15 cellular contexts compared by ENCODE assay signal in the genomic region with DNA sequence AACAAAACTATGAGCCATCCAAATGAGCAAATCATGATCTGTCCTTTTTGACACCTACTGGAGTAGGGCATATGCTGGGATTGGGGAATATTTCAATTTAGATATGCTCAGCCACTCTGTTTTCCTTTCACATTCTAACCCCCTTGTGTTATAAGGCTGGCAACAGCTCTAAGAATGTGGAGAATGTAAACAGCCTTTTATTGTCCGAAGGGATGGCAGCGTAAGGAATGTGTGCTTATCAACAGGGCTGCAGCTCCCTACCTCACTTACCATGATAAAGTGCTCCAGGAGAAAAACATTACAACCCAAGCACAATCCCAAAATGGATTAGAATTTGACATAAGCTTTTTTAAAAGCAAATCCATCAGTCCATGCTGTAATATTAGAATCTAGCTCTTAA. TPM values are rescaled to one million over a fixed set of nuclear protein-coding genes. Genes with fewer than 3 reads are reported as not detected.
DNase-seq lines count a peak whose midpoint lies in the region; ATAC-seq and TF ChIP-seq lines count a peak whose summit lies in the region.
"Had no signal": no experiment of that assay in that cellular context is flagged by ENCODE, and none has a peak within 500 bp of the region (broad histone marks: within the 10 kb centered on the region; RNA-seq: fewer than 3 reads in every experiment).

No MANE protein-coding gene starts in this region.

- H3K4me3 Mint-ChIP-seq in activated CD4-positive, alpha-beta T cell treated with anti-CD3 and anti-CD28 coated beads, Interleukin-2, amount 10 ng/mL, durations not matched to agents 7 days and 5 days, result no peak overlapping the region
- H3K4me3 Mint-ChIP-seq: activated naive CD4-positive, alpha-beta T cell treated with anti-CD3 and anti-CD28 coated beads for 36 hours; dendritic cell treated with granulocyte-macrophage colony-stimulating factor and Interleukin-4, amounts not matched to agents 40 ng/mL and 50 ng/mL, for 4 days; stimulated activated naive B cell treated with anti-CD40 and anti-IgM and Interleukin-4, amounts not matched to agents 10 μg/mL and 1 μg/mL and 100 μg/mL, for 72 hours had no signal

- DNase-seq in AG08396 (ENCODE audit: low spot score), result peak; percentile 31
- DNase-seq in HT1080 (ENCODE audit: low read depth), result peak; percentile 3
- DNase-seq in astrocyte of the cerebellum (ENCODE audit: low read depth), result peak; percentile 31
- peak; percentile 12 for DNase-seq in kidney epithelial cell (ENCODE audit: low read depth)
- DNase-seq in activated CD4-positive, alpha-beta T cell treated with anti-CD3 and anti-CD28 coated beads, Interleukin-2, amount 10 ng/mL, durations not matched to agents 7 days and 5 days, result no peak
- DNase-seq in mucosa of gallbladder (ENCODE audit: low spot score), result no peak
- DNase-seq: activated naive CD4-positive, alpha-beta T cell treated with anti-CD3 and anti-CD28 coated beads for 36 hours; C1 segment of cervical spinal cord; hypothalamus; NCI-H510A; stimulated activated naive B cell treated with anti-CD40 and anti-IgM and Interleukin-4, amounts not matched to agents 10 μg/mL and 1 μg/mL and 100 μg/mL, for 72 hours had no signal

- ATAC-seq in GM18867 (IDR thresholded peaks at IDR 0.05; ENCODE audit: unreplicated experiment) (no peak), GM21360 (IDR thresholded peaks at IDR 0.05; ENCODE audit: unreplicated experiment) (no peak)
- ATAC-seq: K562; stimulated activated naive B cell treated with anti-CD40 and anti-IgM and Interleukin-4, amounts not matched to agents 10 μg/mL and 1 μg/mL and 100 μg/mL, for 72 hours had no signal

- CTCF ChIA-PET in activated CD4-positive, alpha-beta T cell treated with anti-CD3 and anti-CD28 coated beads, Interleukin-2, amount 10 ng/mL, durations not matched to agents 7 days and 5 days (lab: Charles Lee), result no interaction called here

- no peaks in the 10 kb centered on the region for H3K9me3 Mint-ChIP-seq in activated CD4-positive, alpha-beta T cell treated with anti-CD3 and anti-CD28 coated beads, Interleukin-2, amount 10 ng/mL, durations not matched to agents 7 days and 5 days
- H3K9me3 Mint-ChIP-seq: activated naive CD4-positive, alpha-beta T cell treated with anti-CD3 and anti-CD28 coated beads for 36 hours; dendritic cell treated with granulocyte-macrophage colony-stimulating factor and Interleukin-4, amounts not matched to agents 40 ng/mL and 50 ng/mL, for 4 days; stimulated activated naive B cell treated with anti-CD40 and anti-IgM and Interleukin-4, amounts not matched to agents 10 μg/mL and 1 μg/mL and 100 μg/mL, for 72 hours had no signal

- H3K4me1 Mint-ChIP-seq in activated CD4-positive, alpha-beta T cell treated with anti-CD3 and anti-CD28 coated beads, Interleukin-2, amount 10 ng/mL, durations not matched to agents 7 days and 5 days, result no peaks in the 10 kb centered on the region

- POLR2A ChIA-PET in activated CD4-positive, alpha-beta T cell treated with anti-CD3 and anti-CD28 coated beads, Interleukin-2, amount 10 ng/mL, durations not matched to agents 7 days and 5 days (lab: Charles Lee), result no interaction called here

- H3K4me3 ChIP-seq in astrocyte of the cerebellum (ENCODE audit: low read depth, low read length) (no peak overlapping the region), kidney epithelial cell (ENCODE audit: low read depth, low read length) (no peak overlapping the region)
- H3K4me3 ChIP-seq: K562 had no signal

- H3K36me3 Mint-ChIP-seq in activated CD4-positive, alpha-beta T cell treated with anti-CD3 and anti-CD28 coated beads, Interleukin-2, amount 10 ng/mL, durations not matched to agents 7 days and 5 days (ENCODE audit: low read depth), result peaks cover 2% of the 10 kb centered on the region
- H3K36me3 Mint-ChIP-seq: stimulated activated naive B cell treated with anti-CD40 and anti-IgM and Interleukin-4, amounts not matched to agents 10 μg/mL and 1 μg/mL and 100 μg/mL, for 72 hours had no signal

- peaks cover 31% of the 10 kb centered on the region for H3K27me3 ChIP-seq in kidney epithelial cell (ENCODE audit: control insufficient read depth, insufficient read depth, low read length)

- H3K27me3 Mint-ChIP-seq in activated CD4-positive, alpha-beta T cell treated with anti-CD3 and anti-CD28 coated beads, Interleukin-2, amount 10 ng/mL, durations not matched to agents 7 days and 5 days, result peaks cover 44% of the 10 kb centered on the region

- H3K36me3 ChIP-seq in kidney epithelial cell (ENCODE audit: control insufficient read depth, insufficient read depth, low read length), result no peaks in the 10 kb centered on the region

- H3K27ac Mint-ChIP-seq in activated CD4-positive, alpha-beta T cell treated with anti-CD3 and anti-CD28 coated beads, Interleukin-2, amount 10 ng/mL, durations not matched to agents 7 days and 5 days, result no peak overlapping the region
- H3K27ac Mint-ChIP-seq: activated naive CD4-positive, alpha-beta T cell treated with anti-CD3 and anti-CD28 coated beads for 36 hours; dendritic cell treated with granulocyte-macrophage colony-stimulating factor and Interleukin-4, amounts not matched to agents 40 ng/mL and 50 ng/mL, for 4 days; stimulated activated naive B cell treated with anti-CD40 and anti-IgM and Interleukin-4, amounts not matched to agents 10 μg/mL and 1 μg/mL and 100 μg/mL, for 72 hours had no signal

- TF ChIP-seq CTCF in astrocyte of the cerebellum (IDR thresholded peaks at IDR 0.05; ENCODE audit: low read depth, low read length, missing control alignments) (no peak), kidney epithelial cell (IDR thresholded peaks at IDR 0.05; ENCODE audit: insufficient read depth, low read length, poor library complexity, severe bottlenecking) (no peak)

- in situ Hi-C loops in astrocyte of the cerebellum (cut with HindIII; ENCODE audit: low sequenced_read_pairs), result no loop called here

RNA-seq across cellular contexts. Expression of gene NXPH2, which starts 2.2 kb away (rescaled TPM):
- 0.14 TPM in 1 of 2 replicates, not detected in the other for total RNA-seq in HT1080 (2014; rRNA removed; shearing (Covaris generic))
- not detected in 2 replicates for polyA plus RNA-seq in HT1080 (2015; cell fraction: cytosol; rRNA removed)
- not detected in 2 replicates for polyA plus RNA-seq in HT1080 (2015; cell fraction: nucleus; rRNA removed)
- total RNA-seq in kidney epithelial cell (not detected in 2 replicates), mucosa of gallbladder (not detected)
- total RNA-seq in activated CD4-positive, alpha-beta T cell treated with anti-CD3 and anti-CD28 coated beads, Interleukin-2, amount 10 ng/mL, durations not matched to agents 7 days and 5 days, result not detected
- total RNA-seq: activated naive CD4-positive, alpha-beta T cell treated with anti-CD3 and anti-CD28 coated beads for 36 hours; K562 had no signal
- polyA plus RNA-seq: K562 had no signal

Comparison
In these comparisons a context has a peak if more than half of its experiments do, and no peak if none do; other contexts are left out.
1. DNase-seq: peak in AG08396 (single experiment), HT1080 (single experiment), astrocyte of the cerebellum (single experiment) and kidney epithelial cell (single experiment); none in activated CD4-positive, alpha-beta T cell treated with anti-CD3 and anti-CD28 coated beads, Interleukin-2, amount 10 ng/mL, durations not matched to agents 7 days and 5 days (single experiment) and mucosa of gallbladder (single experiment).